In genomic region chr9:7164440-7165349, GRCh38 we compare ENCODE assay signal across 1 cellular context.
TF ChIP-seq lines count a peak whose summit lies in the region.

No MANE protein-coding gene starts in this region.

TF ChIP-seq in HEK293, 187 proteins besides CTCF, POLR2A, EP300 and RAD21 (continued from another document):
- TF ChIP-seq ZNF18 (tag by site-specific recombination; IDR thresholded peaks at IDR 0.05) (peak; percentile 12; the same call in 1 of the 2 replicates), PRDM6 (tag by site-specific recombination; IDR thresholded peaks at IDR 0.05) (peak; percentile 74), ZSCAN18 (tag by site-specific recombination; IDR thresholded peaks at IDR 0.05) (no peak)
TF ChIP-seq in HEK293: peak in this region for 14.
